22 cellular contexts compared by ENCODE assay signal in genomic region chr5:10576790-10577189, GRCh38. TPM values are rescaled to one million over a fixed set of nuclear protein-coding genes. Genes with fewer than 3 reads are reported as not detected.
DNase-seq lines count a peak whose midpoint lies in the region; ATAC-seq, FAIRE-seq and TF ChIP-seq lines count a peak whose summit lies in the region.
"Had no signal": no experiment of that assay in that cellular context is flagged by ENCODE, and none has a peak within 500 bp of the region (broad histone marks: within the 10 kb centered on the region; RNA-seq: fewer than 3 reads in every experiment).

No MANE protein-coding gene starts in this region.

- FAIRE-seq in GM12878 (lab: Jason Lieb, UNC) = no peak
- FAIRE-seq: keratinocyte had no signal

- no peak overlapping the region for H3K4me3 Mint-ChIP-seq in activated naive CD4-positive, alpha-beta T cell treated with anti-CD3 and anti-CD28 coated beads, Interleukin-2, amount 10 ng/mL, durations not matched to agents 7 days and 5 days
- H3K4me3 Mint-ChIP-seq in activated naive CD4-positive, alpha-beta T cell treated with anti-CD3 and anti-CD28 coated beads for 36 hours = no peak overlapping the region
- H3K4me3 Mint-ChIP-seq: activated naive CD8-positive, alpha-beta T cell treated with anti-CD3 and anti-CD28 coated beads, Interleukin-2, amount 10 ng/mL, durations not matched to agents 7 days and 5 days; activated T-helper 17 cell treated with anti-CD3 and anti-CD28 coated beads, Interleukin-2, amount 50 U/mL, for 72 hours had no signal

- in situ Hi-C loops in GM12878 (cut with MboI) = no loop called here

- H4K20me1 ChIP-seq in HCT116 (ENCODE audit: insufficient read depth) = peaks cover 3% of the 10 kb centered on the region; the same call in 1 of the 2 replicates
- no peaks in the 10 kb centered on the region for H4K20me1 ChIP-seq in GM12878 (ENCODE audit: control insufficient read depth, insufficient read depth)

- no peak overlapping the region for H3K9ac ChIP-seq in HCT116 (ENCODE audit: low read length)
- no peak overlapping the region for H3K9ac ChIP-seq in GM12878 (ENCODE audit: control insufficient read depth, insufficient read depth, low read length)

- SMC1A ChIA-PET in GM12878 (lab: Charles Lee; ENCODE audit: uncharacterized antibody, unreplicated experiment) = interaction anchor here (0.6 to 5.9 kb wide), 12 partner anchors 9 to 124 kb away, joined by 3 to 73 read pairs (median 10); no protein-coding TSS in a partner anchor

- no peaks in the 10 kb centered on the region for H3K27me3 ChIP-seq in HCT116 (ENCODE audit: insufficient read depth, low read length)
- H3K27me3 ChIP-seq in GM12878 (replicated peaks in 1 of 2; ENCODE audit: control insufficient read depth in 2 of 2, insufficient read depth in 2 of 2, low read length in 1 of 2) = no peaks in the 10 kb centered on the region
- H3K27me3 ChIP-seq in aorta (ENCODE audit: control insufficient read depth in 1 of 2, insufficient read depth in 2 of 2, low read length in 1 of 2) = no peaks in the 10 kb centered on the region
- H3K27me3 ChIP-seq: spleen, upper lobe of right lung had no signal

- POLR2A ChIA-PET in HCT116 (lab: Charles Lee) (interaction anchor here (0.7 kb wide), 1 partner anchor 122 kb away, joined by 4 read pairs; no protein-coding TSS in a partner anchor), GM12878 (lab: Charles Lee) (interaction anchor here (1.2 to 5.3 kb wide), 5 partner anchors 9 to 59 kb away, joined by 3 to 53 read pairs (median 14); partner anchors contain the start of gene ANKRD33B)

- H3K36me3 Mint-ChIP-seq in activated naive CD4-positive, alpha-beta T cell treated with anti-CD3 and anti-CD28 coated beads, Interleukin-2, amount 10 ng/mL, durations not matched to agents 7 days and 5 days = no peaks in the 10 kb centered on the region
- H3K36me3 Mint-ChIP-seq in activated naive CD4-positive, alpha-beta T cell treated with anti-CD3 and anti-CD28 coated beads for 36 hours (ENCODE audit: low read depth) = no peaks in the 10 kb centered on the region

- TF ChIP-seq POLR2A in HCT116 (IDR thresholded peaks at IDR 0.05; ENCODE audit: borderline replicate concordance, extremely low read depth, insufficient read depth, insufficient read length) = no peak
- no peak; the same call in 1 of the 2 replicates for TF ChIP-seq POLR2A in GM12878 (IDR thresholded peaks at IDR 0.05; ENCODE audit: low read depth, low read length)

- H3K27ac Mint-ChIP-seq in activated naive CD4-positive, alpha-beta T cell treated with anti-CD3 and anti-CD28 coated beads, Interleukin-2, amount 10 ng/mL, durations not matched to agents 7 days and 5 days = peak overlapping the region; percentile 33
- no peak overlapping the region for H3K27ac Mint-ChIP-seq in activated naive CD4-positive, alpha-beta T cell treated with anti-CD3 and anti-CD28 coated beads for 36 hours
- H3K27ac Mint-ChIP-seq: activated naive CD8-positive, alpha-beta T cell treated with anti-CD3 and anti-CD28 coated beads, Interleukin-2, amount 10 ng/mL, durations not matched to agents 7 days and 5 days; activated T-helper 17 cell treated with anti-CD3 and anti-CD28 coated beads, Interleukin-2, amount 50 U/mL, for 72 hours had no signal

- H3K27me3 Mint-ChIP-seq in activated naive CD4-positive, alpha-beta T cell treated with anti-CD3 and anti-CD28 coated beads, Interleukin-2, amount 10 ng/mL, durations not matched to agents 7 days and 5 days = no peaks in the 10 kb centered on the region
- no peaks in the 10 kb centered on the region for H3K27me3 Mint-ChIP-seq in activated naive CD4-positive, alpha-beta T cell treated with anti-CD3 and anti-CD28 coated beads for 36 hours (ENCODE audit: low read depth)
- H3K27me3 Mint-ChIP-seq: activated naive CD8-positive, alpha-beta T cell treated with anti-CD3 and anti-CD28 coated beads, Interleukin-2, amount 10 ng/mL, durations not matched to agents 7 days and 5 days; activated T-helper 17 cell treated with anti-CD3 and anti-CD28 coated beads, Interleukin-2, amount 50 U/mL, for 72 hours had no signal

- 72% methylated on average over 7 of the region's 7 CpGs for WGBS in GM12878 (ENCODE audit: insufficient coverage, insufficient replicate concordance, low lambda C conversion rate, missing lambda C conversion rate)
- WGBS in aorta, 2 donors = 88 to 89% methylated on average over 7 of the region's 7 CpGs

- intact Hi-C loops in activated naive CD4-positive, alpha-beta T cell treated with anti-CD3 and anti-CD28 coated beads for 36 hours (cut with micrococcal nuclease) = loop anchor here (1.0 to 5.0 kb wide), 3 partner anchors 124 to 566 kb away; partner anchors contain the start of gene CCT5
- intact Hi-C loops in HCT116 (cut with micrococcal nuclease) = no loop called here
- intact Hi-C loops in GM12878 (cut with micrococcal nuclease; ENCODE audit: unreplicated experiment) = loop anchor here (10.0 kb wide), 1 partner anchor 222 kb away; the partner anchor contains the start of gene MARCHF6
- intact Hi-C loops in aorta (cut with DNase I) = no loop called here

- H3K9me2 ChIP-seq in HCT116 (ENCODE audit: insufficient read depth) = no peaks in the 10 kb centered on the region

- no peak for DNase-seq in activated naive CD4-positive, alpha-beta T cell treated with anti-CD3 and anti-CD28 coated beads, Interleukin-2, amount 10 ng/mL, durations not matched to agents 7 days and 5 days
- no peak for DNase-seq in activated naive CD4-positive, alpha-beta T cell treated with anti-CD3 and anti-CD28 coated beads for 36 hours
- DNase-seq in HCT116 (ENCODE audit: low read depth, low spot score) = no peak
- DNase-seq in GM12878 (ENCODE audit: low read depth, low spot score) = no peak
- peak; percentile 18 for DNase-seq in stimulated activated CD8-positive, alpha-beta memory T cell treated with anti-CD3 and anti-CD28 coated beads, Interleukin-4, amount 100 ng/mL, for 48 hours
- DNase-seq in aorta = no peak
- DNase-seq in NCI-H2081 (lab: John Stamatoyannopoulos, UW) = no peak
- DNase-seq: activated CD4-positive, CD25-positive, alpha-beta regulatory T cell treated with anti-CD3 and anti-CD28 coated beads, Interleukin-2, amount 50 U/mL, for 72 hours; activated naive CD8-positive, alpha-beta T cell treated with anti-CD3 and anti-CD28 coated beads, Interleukin-2, amount 10 ng/mL, durations not matched to agents 7 days and 5 days; C1 segment of cervical spinal cord; Calu3; KG1; NCI-H1694; NCI-H526 treated with DMSO at 0.1 percent for 48 hours; nucleus accumbens; T1000; upper lobe of right lung had no signal

- CTCF ChIA-PET in activated naive CD4-positive, alpha-beta T cell treated with anti-CD3 and anti-CD28 coated beads, Interleukin-2, amount 10 ng/mL, durations not matched to agents 7 days and 5 days (lab: Charles Lee) = interaction anchor here (1.4 to 2.8 kb wide), 3 partner anchors 9 to 123 kb away, joined by 3 to 14 read pairs (median 10); no protein-coding TSS in a partner anchor
- CTCF ChIA-PET in activated naive CD4-positive, alpha-beta T cell treated with anti-CD3 and anti-CD28 coated beads for 36 hours (lab: Charles Lee) = interaction anchor here (1.4 to 1.5 kb wide), 2 partner anchors 9 to 16 kb away, joined by 3 read pairs; no protein-coding TSS in a partner anchor
- CTCF ChIA-PET in HCT116 (lab: Charles Lee) = no interaction called here
- CTCF ChIA-PET in GM12878 (lab: Yijun Ruan, JAX) = interaction anchor here (0.6 to 5.1 kb wide), 21 partner anchors 8 to 124 kb away, joined by 3 to 83 read pairs (median 6); no protein-coding TSS in a partner anchor

- H3K4me1 Mint-ChIP-seq in activated naive CD4-positive, alpha-beta T cell treated with anti-CD3 and anti-CD28 coated beads, Interleukin-2, amount 10 ng/mL, durations not matched to agents 7 days and 5 days = peaks cover 26% of the 10 kb centered on the region
- peaks cover 46% of the 10 kb centered on the region for H3K4me1 Mint-ChIP-seq in activated naive CD4-positive, alpha-beta T cell treated with anti-CD3 and anti-CD28 coated beads for 36 hours (ENCODE audit: low read depth)

- RAD21 ChIA-PET in HCT116 (lab: Charles Lee; ENCODE audit: low non-redundant PET in 1 of 2, low total read pairs in 2 of 2, uncharacterized antibody in 2 of 2, unreplicated experiment in 2 of 2) = no interaction called here
- RAD21 ChIA-PET in GM12878 (lab: Charles Lee; ENCODE audit: unreplicated experiment) = interaction anchor here (1.2 to 6.1 kb wide), 14 partner anchors 10 to 123 kb away, joined by 4 to 54 read pairs (median 6); partner anchors contain the start of gene ANKRD33B

- TF ChIP-seq CTCF in HCT116 (IDR thresholded peaks at IDR 0.05 in 2 of 3, conservative IDR thresholded peaks at IDR 0.05 in 1 of 3; ENCODE audit: borderline replicate concordance in 1 of 3, insufficient read depth in 1 of 3, low read depth in 2 of 3, low read length in 2 of 3) (no peak), GM12878 (IDR thresholded peaks at IDR 0.05 in 2 of 3, conservative IDR thresholded peaks at IDR 0.05 in 1 of 3; ENCODE audit: control insufficient read depth in 2 of 3, extremely low read depth in 1 of 3, insufficient read depth in 1 of 3, low read depth in 3 of 3, low read length in 3 of 3) (no peak)

- H3K4me2 ChIP-seq in HCT116 (ENCODE audit: low read length) = no peak overlapping the region
- peak overlapping the region; percentile 26 for H3K4me2 ChIP-seq in GM12878 (ENCODE audit: control insufficient read depth, insufficient read depth)

- no peaks in the 10 kb centered on the region for H3K9me3 Mint-ChIP-seq in activated naive CD4-positive, alpha-beta T cell treated with anti-CD3 and anti-CD28 coated beads, Interleukin-2, amount 10 ng/mL, durations not matched to agents 7 days and 5 days
- H3K9me3 Mint-ChIP-seq in activated naive CD4-positive, alpha-beta T cell treated with anti-CD3 and anti-CD28 coated beads for 36 hours = no peaks in the 10 kb centered on the region
- H3K9me3 Mint-ChIP-seq: activated naive CD8-positive, alpha-beta T cell treated with anti-CD3 and anti-CD28 coated beads, Interleukin-2, amount 10 ng/mL, durations not matched to agents 7 days and 5 days; activated T-helper 17 cell treated with anti-CD3 and anti-CD28 coated beads, Interleukin-2, amount 50 U/mL, for 72 hours had no signal

- H3K27ac ChIP-seq in HCT116 (ENCODE audit: low read depth, low read length) = no peak overlapping the region
- peak overlapping the region; percentile 77 for H3K27ac ChIP-seq in GM12878 (ENCODE audit: control insufficient read depth, insufficient read depth)
- no peak overlapping the region for H3K27ac ChIP-seq in aorta (ENCODE audit: low read depth in 1 of 2, low read length in 2 of 2)
- H3K27ac ChIP-seq: upper lobe of right lung had no signal

- peaks cover 70% of the 10 kb centered on the region for H3K79me2 ChIP-seq in HCT116 (ENCODE audit: insufficient read depth, low read length)
- H3K79me2 ChIP-seq in GM12878 (ENCODE audit: control insufficient read depth, insufficient read depth, low read length) = peaks cover 89% of the 10 kb centered on the region

- H2AFZ ChIP-seq in HCT116 (ENCODE audit: low read depth, low read length, poor library complexity, severe bottlenecking) (no peak overlapping the region), GM12878 (ENCODE audit: control insufficient read depth, low read depth, low read length) (no peak overlapping the region)

- H3K36me3 ChIP-seq in HCT116 (ENCODE audit: control insufficient read depth in 1 of 2, insufficient read depth in 2 of 2, low read length in 2 of 2) (0 out of 4 replicates have a peak, but pooled peaks cover 0 to 6% of the 10 kb centered on the region in 2 experiments), GM12878 (ENCODE audit: control insufficient read depth in 2 of 2, insufficient read depth in 2 of 2, low read length in 1 of 2) (peaks cover 5 to 6% of the 10 kb centered on the region in 2 experiments), aorta (ENCODE audit: control insufficient read depth in 1 of 2, insufficient read depth in 2 of 2, low read length in 1 of 2) (no peaks in the 10 kb centered on the region)
- H3K36me3 ChIP-seq: HAP-1, spleen, upper lobe of right lung had no signal

- no TSS peak for BruUV-seq in HCT116 (replicated peaks; lab: Mats Ljungman, UMichigan)
- no TSS peak for BruUV-seq in GM12878 (replicated peaks; lab: Mats Ljungman, UMichigan)

- TF ChIP-seq RAD21 in HCT116 (IDR thresholded peaks at IDR 0.05; ENCODE audit: low read depth) = no peak
- TF ChIP-seq RAD21 in GM12878 (IDR thresholded peaks at IDR 0.05; ENCODE audit: insufficient read depth, low read depth, low read length) = no peak

- ATAC-seq in HCT116 (peak; percentile 28; the same call in 1 of the 2 replicates), GM12878 (no peak; the same call in 2 of the 3 replicates), aorta (ENCODE audit: low FRiP score) (no peak), GM19328 (IDR thresholded peaks at IDR 0.05; ENCODE audit: unreplicated experiment) (no peak)
- ATAC-seq: activated T-helper 17 cell treated with anti-CD3 and anti-CD28 coated beads, Interleukin-2, amount 50 U/mL, for 72 hours had no signal

- H3K4me3 ChIP-seq in HCT116 (replicated peaks in 1 of 2; ENCODE audit: low read depth in 1 of 2, low read length in 2 of 2) = no peak overlapping the region
- 0 out of 2 replicates have a peak overlapping the region, but pooled peaks have one; percentile 27 for H3K4me3 ChIP-seq in GM12878
- H3K4me3 ChIP-seq in aorta (ENCODE audit: low read length in 2 of 2) = no peak overlapping the region
- H3K4me3 ChIP-seq: HAP-1, spleen, upper lobe of right lung had no signal

- H3K4me1 ChIP-seq in HCT116 (ENCODE audit: control insufficient read depth in 1 of 2, insufficient read depth in 2 of 2, low read length in 2 of 2) (peaks cover 5 to 50% of the 10 kb centered on the region in 2 experiments; a peak in 3 of 4 replicates), GM12878 (ENCODE audit: control insufficient read depth, insufficient read depth, low read length) (peaks cover 58% of the 10 kb centered on the region), aorta (ENCODE audit: control insufficient read depth in 1 of 2, insufficient read depth in 2 of 2, low read length in 2 of 2) (no peaks in the 10 kb centered on the region)
- H3K4me1 ChIP-seq: HAP-1 had no signal

- TF ChIP-seq EP300 in GM12878 (IDR thresholded peaks at IDR 0.05; ENCODE audit: borderline replicate concordance in 1 of 2, control insufficient read depth in 1 of 2, low read depth in 2 of 2, low read length in 2 of 2) = no peak

- H3K9me3 ChIP-seq in HCT116 (ENCODE audit: control insufficient read depth in 1 of 2, insufficient read depth in 1 of 2, low read depth in 1 of 2, low read length in 2 of 2) (no peaks in the 10 kb centered on the region), GM12878 (replicated peaks; ENCODE audit: control insufficient read depth, insufficient read depth, low read length) (no peaks in the 10 kb centered on the region), aorta (ENCODE audit: control insufficient read depth, low read length) (no peaks in the 10 kb centered on the region)
- H3K9me3 ChIP-seq: HAP-1, spleen, upper lobe of right lung had no signal

RNA-seq across cellular contexts. Expression of gene ANKRD33B, which starts 12.9 kb away (rescaled TPM):
- total RNA-seq in activated naive CD4-positive, alpha-beta T cell treated with anti-CD3 and anti-CD28 coated beads for 36 hours = 1 to 10 TPM; 1.9 to 2.5 TPM
- total RNA-seq in HCT116 (2021; ENCODE audit: unreplicated experiment) (10.9 TPM), GM12878 (2014; rRNA removed) (17.0 and 18.6 TPM in 2 replicates), GM12878 (2014; rRNA removed; fragmentation: Illumina TruSeq; extraction: Trizol) (20.3 and 20.4 TPM in 2 replicates), GM12878 (2021) (58.4 and 61.6 TPM in 2 replicates), aorta (1 to 10 TPM; 3.3 to 4.9 TPM)
- 3.8 and 4.5 TPM in 2 replicates for polyA plus RNA-seq in HCT116 (2012)
- 51.1 and 53.7 TPM in 2 replicates for total RNA-seq in GM12878 (2013; cell fraction: nucleolus; rRNA removed)
- polyA plus RNA-seq in GM12878 (2011; ENCODE audit: low read depth) = 12.2 TPM
- polyA plus RNA-seq in GM12878 (2011; rRNA removed) (11.0 and 12.7 TPM in 2 replicates), GM12878 (2014; fragmentation: Illumina TruSeq; extraction: Trizol) (22.7 and 27.0 TPM in 2 replicates), GM12878 (2014; fragmentation: Nextera tagmentation; extraction: Ambion mirVana) (1 to 10 TPM; 5.9 to 6.1 TPM), GM12878 (2014; rRNA removed) (19.6 and 20.7 TPM in 2 replicates), GM12878 (2016; fragmentation: Nextera tagmentation; extraction: Ambion mirVana) (1 to 10 TPM; 4.9 to 9.5 TPM), aorta (1 to 10 TPM in 1 of 2 donors, under 1 TPM in 1; 0.75 to 3.2 TPM)
- polyA plus RNA-seq in GM12878 (2011; cell fraction: cytosol; rRNA removed) = 16.9 and 17.7 TPM in 2 replicates
- polyA plus RNA-seq in GM12878 (2011; cell fraction: nucleus; rRNA removed) = 24.0 and 29.2 TPM in 2 replicates
- 19.6 TPM in 2 replicates for polyA plus RNA-seq in GM12878 (2012)
- polyA minus RNA-seq in GM12878 (2011; rRNA and poly(A)+ RNA removed) = 42.2 and 53.6 TPM in 2 replicates
- 28.3 and 29.6 TPM in 2 replicates for polyA minus RNA-seq in GM12878 (2011; cell fraction: cytosol; rRNA and poly(A)+ RNA removed)
- polyA minus RNA-seq in GM12878 (2011; cell fraction: nucleus; rRNA and poly(A)+ RNA removed) = 13.7 and 27.7 TPM in 2 replicates

Comparison
In these comparisons a context has a peak if more than half of its experiments do, and no peak if none do; other contexts are left out.
1. intact Hi-C loops: an anchor here in activated naive CD4-positive, alpha-beta T cell treated with anti-CD3 and anti-CD28 coated beads for 36 hours (1.0 to 5.0 kb wide) and GM12878 (10.0 kb wide); none called in HCT116 and aorta.